Comparison of ENCODE assay signal across 8 cellular contexts in the genomic region with DNA sequence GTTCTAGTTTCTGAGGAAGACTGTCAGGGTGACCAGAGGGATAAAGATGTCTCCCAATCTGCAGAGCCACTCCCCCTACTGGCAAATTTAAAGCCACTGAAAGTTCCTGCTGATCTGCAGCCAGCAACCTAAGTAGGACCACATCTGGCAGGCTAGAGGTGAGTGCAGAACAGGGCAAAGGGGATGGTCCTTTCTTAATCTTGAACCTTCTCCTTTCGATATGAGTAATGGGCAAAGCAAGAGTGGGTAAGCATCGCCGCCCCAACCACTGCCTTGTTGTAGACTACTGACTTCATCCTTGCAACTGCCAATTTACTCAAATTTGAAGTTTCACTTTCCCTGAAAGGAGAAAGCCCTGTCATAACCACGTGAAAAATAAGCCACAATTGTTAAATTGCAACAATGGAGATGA. TPM values are rescaled to one million over a fixed set of nuclear protein-coding genes. Genes with fewer than 3 reads are reported as not detected.
DNase-seq lines count a peak whose midpoint lies in the region; ATAC-seq and TF ChIP-seq lines count a peak whose summit lies in the region.

No MANE protein-coding gene starts in this region.

- H3K27me3 ChIP-seq in esophagus muscularis mucosa = no peaks in the 10 kb centered on the region

- H3K4me3 Mint-ChIP-seq in central memory CD8-positive, alpha-beta T cell = peak overlapping the region; percentile 20
- no peak overlapping the region for H3K4me3 Mint-ChIP-seq in type B pancreatic cell

- H3K36me3 Mint-ChIP-seq in central memory CD8-positive, alpha-beta T cell (ENCODE audit: insufficient read depth) = no peaks in the 10 kb centered on the region
- H3K36me3 Mint-ChIP-seq in type B pancreatic cell = no peaks in the 10 kb centered on the region

- no peaks in the 10 kb centered on the region for H3K9me3 Mint-ChIP-seq in central memory CD8-positive, alpha-beta T cell
- no peaks in the 10 kb centered on the region for H3K9me3 Mint-ChIP-seq in type B pancreatic cell

- intact Hi-C loops in left ventricle myocardium superior (cut with micrococcal nuclease) = no loop called here
- intact Hi-C loops in esophagus muscularis mucosa (cut with DNase I) = no loop called here

- DNase-seq in activated T-cell treated with anti-CD3 and anti-CD28 coated beads for 24 hours (ENCODE audit: low read depth) = peak; percentile 36
- DNase-seq in activated T-cell treated with anti-CD3 and anti-CD28 coated beads, Interleukin-2, amount 50 U/mL, for 1 hour = no peak
- DNase-seq in NCI-H146 (lab: John Stamatoyannopoulos, UW) = peak; percentile 46
- DNase-seq in central memory CD8-positive, alpha-beta T cell (ENCODE audit: low spot score in 2 of 2) = no peak
- no peak for DNase-seq in type B pancreatic cell (ENCODE audit: extremely low spot score, unreplicated experiment)
- DNase-seq in left ventricle myocardium superior = no peak
- no peak for DNase-seq in esophagus muscularis mucosa (ENCODE audit: extremely low spot score)

- ATAC-seq in HG02642 (IDR thresholded peaks at IDR 0.05; ENCODE audit: poor library complexity, unreplicated experiment) = peak; percentile 97
- ATAC-seq in central memory CD8-positive, alpha-beta T cell (replicated peaks; ENCODE audit: extremely low read depth, poor library complexity, severe bottlenecking) = no peak
- ATAC-seq in left ventricle myocardium superior = no peak

- no peak overlapping the region for H3K27ac Mint-ChIP-seq in central memory CD8-positive, alpha-beta T cell (ENCODE audit: low read depth)
- no peak overlapping the region for H3K27ac Mint-ChIP-seq in type B pancreatic cell

- TF ChIP-seq CTCF in type B pancreatic cell (conservative IDR thresholded peaks at IDR 0.05) = peak; percentile 27
- no peak for TF ChIP-seq CTCF in esophagus muscularis mucosa (IDR thresholded peaks at IDR 0.05)

- TF ChIP-seq EP300 in esophagus muscularis mucosa (IDR thresholded peaks at IDR 0.05) = no peak

- peaks cover 0 to 5% (median 0%) of the 10 kb centered on the region in 4 donors for H3K36me3 ChIP-seq in esophagus muscularis mucosa

- H3K4me1 ChIP-seq in esophagus muscularis mucosa = peaks cover 0 to 22% (median 15%) of the 10 kb centered on the region in 4 donors

- H3K9me3 ChIP-seq in esophagus muscularis mucosa = no peaks in the 10 kb centered on the region

- peaks cover 9% of the 10 kb centered on the region for H3K27me3 Mint-ChIP-seq in central memory CD8-positive, alpha-beta T cell
- H3K27me3 Mint-ChIP-seq in type B pancreatic cell = peaks cover 2% of the 10 kb centered on the region

- no peak for TF ChIP-seq POLR2A in esophagus muscularis mucosa (IDR thresholded peaks at IDR 0.05; ENCODE audit: low read depth)

- no peak overlapping the region for H3K4me3 ChIP-seq in esophagus muscularis mucosa

- no peaks in the 10 kb centered on the region for H3K4me1 Mint-ChIP-seq in central memory CD8-positive, alpha-beta T cell
- peaks cover 9% of the 10 kb centered on the region for H3K4me1 Mint-ChIP-seq in type B pancreatic cell (ENCODE audit: unreplicated experiment)

- WGBS in esophagus muscularis mucosa = 75% methylated on average over 4 of the region's 4 CpGs

- no peak overlapping the region for H3K27ac ChIP-seq in esophagus muscularis mucosa (replicated peaks in 1 of 4)

RNA-seq across cellular contexts. Expression of gene SCUBE2, which starts 30.7 kb away (rescaled TPM):
- total RNA-seq in type B pancreatic cell (ENCODE audit: low replicate concordance) = 7.9 and 12.7 TPM in 2 replicates
- 0.89 TPM for total RNA-seq in left ventricle myocardium superior
- 10 to 100 TPM in 1 of 4 donors, 1 to 10 TPM in 3; 1.7 to 11.5 (median 8.2) TPM for total RNA-seq in esophagus muscularis mucosa

RNA-seq across cellular contexts. Expression of gene NRIP3, which starts 56.9 kb away (rescaled TPM):
- 0.92 and 1.1 TPM in 2 replicates for total RNA-seq in type B pancreatic cell (ENCODE audit: low replicate concordance)
- total RNA-seq in left ventricle myocardium superior = 1.2 TPM
- total RNA-seq in esophagus muscularis mucosa = 1 to 10 TPM; 2.1 to 4.0 (median 3.5) TPM

Comparison
In these comparisons a context has a peak if more than half of its experiments do, and no peak if none do; other contexts are left out.
1. DNase-seq: peak in activated T-cell treated with anti-CD3 and anti-CD28 coated beads for 24 hours (single experiment) and NCI-H146 (single experiment); none in activated T-cell treated with anti-CD3 and anti-CD28 coated beads, Interleukin-2, amount 50 U/mL, for 1 hour (single experiment), central memory CD8-positive, alpha-beta T cell (0 of 2), type B pancreatic cell (single experiment), left ventricle myocardium superior (single experiment) and esophagus muscularis mucosa (single experiment).